Comparison of ENCODE assay signal across 9 cellular contexts in the genomic region with DNA sequence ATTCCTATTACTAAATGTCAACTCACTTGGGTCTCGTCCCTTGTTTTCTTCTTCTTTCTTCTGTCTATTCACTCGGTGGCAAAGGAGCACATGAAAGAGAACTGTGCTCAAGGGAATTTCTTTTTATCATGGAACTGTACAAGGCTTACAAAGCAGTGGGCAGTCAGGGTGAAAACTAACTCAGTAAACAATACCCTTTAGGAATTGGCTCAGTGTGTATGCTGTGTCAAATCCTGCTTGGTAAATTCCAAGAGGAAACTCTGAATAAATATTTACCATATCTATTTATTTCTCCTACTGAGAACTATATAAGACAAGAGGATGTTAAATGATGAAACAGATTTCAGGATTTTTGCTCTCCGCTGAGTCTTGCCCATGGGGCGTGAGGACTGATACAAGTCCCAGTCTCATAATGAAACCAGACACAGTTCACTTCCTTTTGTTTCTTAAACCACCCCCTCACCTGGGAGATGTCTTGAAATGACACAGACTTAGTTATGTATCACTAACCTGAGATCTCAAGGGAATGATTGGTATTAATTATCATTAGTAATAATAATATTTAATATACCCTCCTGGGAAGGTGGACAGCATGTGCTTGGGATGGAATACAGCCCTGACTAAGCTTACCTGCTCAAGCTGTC.
DNase-seq lines count a peak whose midpoint lies in the region; ATAC-seq and TF ChIP-seq lines count a peak whose summit lies in the region.
"Had no signal": no experiment of that assay in that cellular context is flagged by ENCODE, and none has a peak within 500 bp of the region (broad histone marks: within the 10 kb centered on the region; RNA-seq: fewer than 3 reads in every experiment).

No MANE protein-coding gene starts in this region.

- no peak for TF ChIP-seq CTCF in CD4-positive, alpha-beta T cell (IDR thresholded peaks at IDR 0.05)
- TF ChIP-seq CTCF in vagina (IDR thresholded peaks at IDR 0.05), result no peak

- H3K4me1 ChIP-seq in vagina, result no peaks in the 10 kb centered on the region

- H3K9me3 Mint-ChIP-seq in CD4-positive, alpha-beta T cell, result peaks cover 3% of the 10 kb centered on the region
- H3K9me3 Mint-ChIP-seq in activated T-helper 1 cell treated with anti-CD3 and anti-CD28 coated beads, Interleukin-12 subunit alpha, Interleukin-12 subunit beta, Interleukin-2, Interleukin-4 antibody, amounts not matched to agents 30 ng/mL and 10 ng/mL and 1 ng/mL, durations not matched to agents 14 hours and 24 hours and 36 hours, result peaks cover 9% of the 10 kb centered on the region
- H3K9me3 Mint-ChIP-seq: central memory CD8-positive, alpha-beta T cell had no signal

- ATAC-seq in CD4-positive, alpha-beta T cell (ENCODE audit: poor library complexity), result peak; percentile 60
- ATAC-seq in GM19351 (IDR thresholded peaks at IDR 0.05; ENCODE audit: unreplicated experiment), result peak; percentile 86
- ATAC-seq in HG03060 (IDR thresholded peaks at IDR 0.05; ENCODE audit: low read depth, unreplicated experiment), result peak; percentile 93

- peak overlapping the region; percentile 27 for H3K4me3 Mint-ChIP-seq in CD4-positive, alpha-beta T cell
- H3K4me3 Mint-ChIP-seq in activated T-helper 1 cell treated with anti-CD3 and anti-CD28 coated beads, Interleukin-12 subunit alpha, Interleukin-12 subunit beta, Interleukin-2, Interleukin-4 antibody, amounts not matched to agents 30 ng/mL and 10 ng/mL and 1 ng/mL, durations not matched to agents 14 hours and 24 hours and 36 hours, result peak overlapping the region; percentile 56
- H3K4me3 Mint-ChIP-seq: central memory CD8-positive, alpha-beta T cell had no signal

- peak overlapping the region; percentile 70 for H3K27ac Mint-ChIP-seq in CD4-positive, alpha-beta T cell
- H3K27ac Mint-ChIP-seq in activated T-helper 1 cell treated with anti-CD3 and anti-CD28 coated beads, Interleukin-12 subunit alpha, Interleukin-12 subunit beta, Interleukin-2, Interleukin-4 antibody, amounts not matched to agents 30 ng/mL and 10 ng/mL and 1 ng/mL, durations not matched to agents 14 hours and 24 hours and 36 hours, result peak overlapping the region; percentile 53

- H3K27ac ChIP-seq in CD4-positive, alpha-beta T cell (ENCODE audit: low read depth, low read length), result no peak overlapping the region
- no peak overlapping the region for H3K27ac ChIP-seq in vagina

- TF ChIP-seq POLR2A in vagina (IDR thresholded peaks at IDR 0.05), result no peak

- no peaks in the 10 kb centered on the region for H3K27me3 ChIP-seq in CD4-positive, alpha-beta T cell (ENCODE audit: control insufficient read depth, insufficient read depth, low read length)
- no peaks in the 10 kb centered on the region for H3K27me3 ChIP-seq in vagina

- no peaks in the 10 kb centered on the region for H3K27me3 Mint-ChIP-seq in CD4-positive, alpha-beta T cell
- no peaks in the 10 kb centered on the region for H3K27me3 Mint-ChIP-seq in activated T-helper 1 cell treated with anti-CD3 and anti-CD28 coated beads, Interleukin-12 subunit alpha, Interleukin-12 subunit beta, Interleukin-2, Interleukin-4 antibody, amounts not matched to agents 30 ng/mL and 10 ng/mL and 1 ng/mL, durations not matched to agents 14 hours and 24 hours and 36 hours (ENCODE audit: insufficient read depth)

- CTCF ChIA-PET in CD4-positive, alpha-beta T cell (lab: Charles Lee), result no interaction called here

- no peaks in the 10 kb centered on the region for H3K36me3 ChIP-seq in vagina

- DNase-seq in CD4-positive, alpha-beta T cell, result no peak
- peak; percentile 28 for DNase-seq in activated T-helper 1 cell treated with anti-CD3 and anti-CD28 coated beads, Interleukin-12 subunit alpha, Interleukin-12 subunit beta, Interleukin-2, Interleukin-4 antibody, amounts not matched to agents 30 ng/mL and 10 ng/mL and 1 ng/mL, durations not matched to agents 14 hours and 24 hours and 36 hours (ENCODE audit: low spot score)
- DNase-seq in NCI-H2171 (lab: John Stamatoyannopoulos, UW), result no peak
- DNase-seq in retina, result no peak
- DNase-seq in vagina (ENCODE audit: extremely low spot score in 2 of 2), result no peak
- DNase-seq in NCI-H2107 (lab: John Stamatoyannopoulos, UW), result no peak

- peaks cover 93% of the 10 kb centered on the region for H3K4me1 Mint-ChIP-seq in CD4-positive, alpha-beta T cell (ENCODE audit: low read depth)
- peaks cover 95% of the 10 kb centered on the region for H3K4me1 Mint-ChIP-seq in activated T-helper 1 cell treated with anti-CD3 and anti-CD28 coated beads, Interleukin-12 subunit alpha, Interleukin-12 subunit beta, Interleukin-2, Interleukin-4 antibody, amounts not matched to agents 30 ng/mL and 10 ng/mL and 1 ng/mL, durations not matched to agents 14 hours and 24 hours and 36 hours (ENCODE audit: low read depth)

- POLR2A ChIA-PET in CD4-positive, alpha-beta T cell (lab: Charles Lee), result interaction anchor here (0.6 to 2.4 kb wide), 3 partner anchors 9 to 25 kb away, joined by 3 to 11 read pairs (median 6); no protein-coding TSS in a partner anchor

- intact Hi-C loops in CD4-positive, alpha-beta T cell (cut with DNase I, micrococcal nuclease), result loop anchor here in 1 of 2 experiments (5.0 kb wide), 1 partner anchor 161 kb away; no protein-coding TSS in a partner anchor
- intact Hi-C loops in activated T-helper 1 cell treated with anti-CD3 and anti-CD28 coated beads, Interleukin-12 subunit alpha, Interleukin-12 subunit beta, Interleukin-2, Interleukin-4 antibody, amounts not matched to agents 30 ng/mL and 10 ng/mL and 1 ng/mL, durations not matched to agents 14 hours and 24 hours and 36 hours (cut with micrococcal nuclease), result loop anchor here (1.0 to 2.0 kb wide), 4 partner anchors 27 to 291 kb away; no protein-coding TSS in a partner anchor
- intact Hi-C loops in vagina (cut with DNase I), result no loop called here

- H3K9me3 ChIP-seq in CD4-positive, alpha-beta T cell (ENCODE audit: control insufficient read depth, low read length), result no peaks in the 10 kb centered on the region
- H3K9me3 ChIP-seq in vagina, result no peaks in the 10 kb centered on the region

- H3K36me3 Mint-ChIP-seq in CD4-positive, alpha-beta T cell (ENCODE audit: low read depth), result peaks cover 37% of the 10 kb centered on the region
- peaks cover 41% of the 10 kb centered on the region for H3K36me3 Mint-ChIP-seq in activated T-helper 1 cell treated with anti-CD3 and anti-CD28 coated beads, Interleukin-12 subunit alpha, Interleukin-12 subunit beta, Interleukin-2, Interleukin-4 antibody, amounts not matched to agents 30 ng/mL and 10 ng/mL and 1 ng/mL, durations not matched to agents 14 hours and 24 hours and 36 hours (ENCODE audit: low read depth)

- H3K4me3 ChIP-seq in vagina, result no peak overlapping the region
